In the genomic region with DNA sequence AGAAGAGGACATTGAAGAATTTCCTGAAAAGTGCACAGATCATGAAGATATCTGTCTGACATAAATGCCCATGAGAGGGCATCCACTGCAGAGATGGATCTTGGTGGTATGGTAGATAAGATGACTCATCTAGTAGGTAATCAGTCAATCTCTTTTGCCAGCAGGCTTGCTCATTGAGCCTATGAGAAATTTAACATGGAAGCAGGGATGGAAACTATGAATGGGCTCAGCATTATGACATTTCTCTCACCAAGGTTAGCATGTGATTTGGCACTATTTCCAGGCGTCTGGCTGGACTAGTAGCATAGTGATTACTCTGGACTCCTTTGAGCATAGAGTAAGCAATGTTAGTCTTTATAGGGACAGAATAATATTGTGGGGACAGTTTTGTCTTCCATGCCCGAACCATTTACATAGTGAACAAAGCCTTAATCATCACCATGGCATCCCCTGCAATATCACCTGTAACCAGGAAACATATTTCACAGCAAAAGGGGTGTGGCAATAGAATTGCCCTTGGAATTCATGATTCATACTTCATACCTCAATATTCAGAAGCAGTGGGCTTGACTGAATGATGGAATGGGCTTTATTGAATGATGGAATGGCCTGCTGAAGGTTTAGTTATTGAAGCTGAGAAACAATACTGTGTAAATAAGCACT, we compare ENCODE assay signal across 27 cellular contexts. TPM values are rescaled to one million over a fixed set of nuclear protein-coding genes. Genes with fewer than 3 reads are reported as not detected.
DNase-seq lines count a peak whose midpoint lies in the region; ATAC-seq and TF ChIP-seq lines count a peak whose summit lies in the region.
"Had no signal": no experiment of that assay in that cellular context is flagged by ENCODE, and none has a peak within 500 bp of the region (broad histone marks: within the 10 kb centered on the region; RNA-seq: fewer than 3 reads in every experiment).

No MANE protein-coding gene starts in this region.

- no peak overlapping the region for H3K27ac Mint-ChIP-seq in activated naive CD8-positive, alpha-beta T cell treated with anti-CD3 and anti-CD28 coated beads, Interleukin-2, amount 50 U/mL, for 24 hours
- no peak overlapping the region for H3K27ac Mint-ChIP-seq in activated naive CD8-positive, alpha-beta T cell treated with anti-CD3 and anti-CD28 coated beads for 36 hours
- H3K27ac Mint-ChIP-seq: CD4-positive, alpha-beta T cell; immature natural killer cell; nephron progenitor cell; type B pancreatic cell had no signal

- TF ChIP-seq POLR2A in Peyer's patch (IDR thresholded peaks at IDR 0.05) = no peak

- H3K9me3 Mint-ChIP-seq in activated naive CD8-positive, alpha-beta T cell treated with anti-CD3 and anti-CD28 coated beads, Interleukin-2, amount 50 U/mL, for 24 hours = no peaks in the 10 kb centered on the region
- H3K9me3 Mint-ChIP-seq in activated naive CD8-positive, alpha-beta T cell treated with anti-CD3 and anti-CD28 coated beads for 36 hours = peaks cover 1% of the 10 kb centered on the region
- H3K9me3 Mint-ChIP-seq: CD4-positive, alpha-beta T cell; type B pancreatic cell had no signal

- H3K27me3 Mint-ChIP-seq in activated naive CD8-positive, alpha-beta T cell treated with anti-CD3 and anti-CD28 coated beads, Interleukin-2, amount 50 U/mL, for 24 hours = peaks cover 25% of the 10 kb centered on the region
- peaks cover 34% of the 10 kb centered on the region for H3K27me3 Mint-ChIP-seq in activated naive CD8-positive, alpha-beta T cell treated with anti-CD3 and anti-CD28 coated beads for 36 hours

- intact Hi-C loops in cardiac septum (cut with DNase I) = no loop called here

- no peak overlapping the region for H3K27ac ChIP-seq in Peyer's patch
- H3K27ac ChIP-seq: hepatocyte, left lung, pancreas, right lobe of liver had no signal

- no peaks in the 10 kb centered on the region for H3K36me3 ChIP-seq in Peyer's patch
- H3K36me3 ChIP-seq: left lung, pancreas, right lobe of liver had no signal

- no peaks in the 10 kb centered on the region for H3K27me3 ChIP-seq in Peyer's patch
- H3K27me3 ChIP-seq: hepatocyte, right lobe of liver had no signal

- in situ Hi-C loops in GM13976 (cut with MboI; ENCODE audit: low sequenced_read_pairs, unreplicated experiment) = no loop called here

- H3K9me3 ChIP-seq in Peyer's patch = no peaks in the 10 kb centered on the region
- H3K9me3 ChIP-seq: left lung, pancreas, right lobe of liver had no signal

- peaks cover 9% of the 10 kb centered on the region for H3K4me1 Mint-ChIP-seq in activated naive CD8-positive, alpha-beta T cell treated with anti-CD3 and anti-CD28 coated beads, Interleukin-2, amount 50 U/mL, for 24 hours
- peaks cover 8% of the 10 kb centered on the region for H3K4me1 Mint-ChIP-seq in activated naive CD8-positive, alpha-beta T cell treated with anti-CD3 and anti-CD28 coated beads for 36 hours
- H3K4me1 Mint-ChIP-seq: immature natural killer cell had no signal

- H3K4me1 ChIP-seq in Peyer's patch = no peaks in the 10 kb centered on the region
- H3K4me1 ChIP-seq: left lung, pancreas, right lobe of liver had no signal

- TF ChIP-seq CTCF in epithelial cell of esophagus (IDR thresholded peaks at IDR 0.05; ENCODE audit: insufficient read depth, low read depth, low read length, missing control alignments) (no peak), GM13976 (IDR thresholded peaks at IDR 0.05; ENCODE audit: borderline replicate concordance, control extremely low read depth, extremely low read depth, insufficient read depth, missing control alignments) (no peak), Peyer's patch (IDR thresholded peaks at IDR 0.05) (no peak)

- no peak for DNase-seq in activated naive CD8-positive, alpha-beta T cell treated with anti-CD3 and anti-CD28 coated beads, Interleukin-2, amount 50 U/mL, for 24 hours
- DNase-seq in activated naive CD8-positive, alpha-beta T cell treated with anti-CD3 and anti-CD28 coated beads for 36 hours = no peak
- DNase-seq in NCI-H774 (lab: John Stamatoyannopoulos, UW) = peak; percentile 6
- peak; percentile 65 for DNase-seq in epithelial cell of esophagus (ENCODE audit: low read depth)
- DNase-seq in GM13976 (ENCODE audit: low spot score) = no peak
- no peak for DNase-seq in cardiac septum (ENCODE audit: low spot score)
- no peak for DNase-seq in Peyer's patch
- DNase-seq: activated gamma-delta T cell treated with Interleukin-2 at 50 U/mL for 16 hours; caudate nucleus; CD4-positive, alpha-beta T cell; foreskin melanocyte; HCEC 1CT; immature natural killer cell; KG1; left lung; midbrain; NCI-H187; NCI-H82; nephron progenitor cell; pancreas; right lobe of liver; SIG-M5 had no signal

- no peak overlapping the region for H3K4me3 Mint-ChIP-seq in activated naive CD8-positive, alpha-beta T cell treated with anti-CD3 and anti-CD28 coated beads, Interleukin-2, amount 50 U/mL, for 24 hours
- H3K4me3 Mint-ChIP-seq in activated naive CD8-positive, alpha-beta T cell treated with anti-CD3 and anti-CD28 coated beads for 36 hours = no peak overlapping the region
- H3K4me3 Mint-ChIP-seq: CD4-positive, alpha-beta T cell; immature natural killer cell; nephron progenitor cell; type B pancreatic cell had no signal

- no peaks in the 10 kb centered on the region for H3K36me3 Mint-ChIP-seq in activated naive CD8-positive, alpha-beta T cell treated with anti-CD3 and anti-CD28 coated beads, Interleukin-2, amount 50 U/mL, for 24 hours (ENCODE audit: low read depth)
- H3K36me3 Mint-ChIP-seq in activated naive CD8-positive, alpha-beta T cell treated with anti-CD3 and anti-CD28 coated beads for 36 hours = no peaks in the 10 kb centered on the region
- H3K36me3 Mint-ChIP-seq: immature natural killer cell, type B pancreatic cell had no signal

- ATAC-seq in activated naive CD8-positive, alpha-beta T cell treated with anti-CD3 and anti-CD28 coated beads, Interleukin-2, amount 50 U/mL, for 24 hours = peak; percentile 79
- ATAC-seq: left lung, pancreas, right lobe of liver had no signal

- H3K4me3 ChIP-seq in epithelial cell of esophagus (ENCODE audit: low read length) (no peak overlapping the region), Peyer's patch (no peak overlapping the region)
- H3K4me3 ChIP-seq: hepatocyte, left lung, pancreas, right lobe of liver had no signal

RNA-seq across cellular contexts. Expression of a gene that starts 7.3 kb away (rescaled TPM):
- total RNA-seq in activated naive CD8-positive, alpha-beta T cell treated with anti-CD3 and anti-CD28 coated beads for 36 hours = under 1 TPM in 1 of 2 experiments, not detected in 1; 0.04 TPM
- total RNA-seq in cardiac septum = not detected
- total RNA-seq in Peyer's patch = not detected
- total RNA-seq: CD4-positive, alpha-beta T cell; dermis microvascular lymphatic vessel endothelial cell; epithelial cell of proximal tubule; G401; hepatocyte; left lung; pancreas; right lobe of liver had no signal

RNA-seq across cellular contexts. Expression of a gene that starts 20.0 kb away (rescaled TPM):
- total RNA-seq in activated naive CD8-positive, alpha-beta T cell treated with anti-CD3 and anti-CD28 coated beads for 36 hours = 1 to 10 TPM; 3.1 to 3.5 TPM
- total RNA-seq in cardiac septum = not detected
- 1 to 10 TPM in 1 of 4 donors, under 1 TPM in 3; 0.18 to 1.7 (median 0.41) TPM for total RNA-seq in Peyer's patch
- total RNA-seq: CD4-positive, alpha-beta T cell; dermis microvascular lymphatic vessel endothelial cell; epithelial cell of proximal tubule; G401; hepatocyte had no signal

RNA-seq across cellular contexts. Expression of a gene that starts 59.2 kb away (rescaled TPM):
- total RNA-seq in activated naive CD8-positive, alpha-beta T cell treated with anti-CD3 and anti-CD28 coated beads for 36 hours = not detected
- total RNA-seq in cardiac septum (not detected), Peyer's patch (not detected)
- total RNA-seq: CD4-positive, alpha-beta T cell; dermis microvascular lymphatic vessel endothelial cell; epithelial cell of proximal tubule; G401; hepatocyte; left lung; pancreas; right lobe of liver had no signal

Comparison
In these comparisons a context has a peak if more than half of its experiments do, and no peak if none do; other contexts are left out.
1. DNase-seq: peak in NCI-H774 (single experiment) and epithelial cell of esophagus (single experiment); none in activated naive CD8-positive, alpha-beta T cell treated with anti-CD3 and anti-CD28 coated beads, Interleukin-2, amount 50 U/mL, for 24 hours (single experiment), activated naive CD8-positive, alpha-beta T cell treated with anti-CD3 and anti-CD28 coated beads for 36 hours (single experiment), GM13976 (single experiment), cardiac septum (single experiment) and Peyer's patch (0 of 3).